1 cellular context compared by ENCODE assay signal in genomic region chr2:16031055-16031847, GRCh38.
TF ChIP-seq lines count a peak whose summit lies in the region.

No MANE protein-coding gene starts in this region.

TF ChIP-seq in HepG2, 621 proteins besides CTCF, POLR2A, EP300 and RAD21 (continued from another document):
- TF ChIP-seq ZNF512B (CRISPR knock-in tag; IDR thresholded peaks at IDR 0.05; ENCODE audit: borderline replicate concordance) (no peak), ZNF501 (CRISPR knock-in tag; IDR thresholded peaks at IDR 0.05) (no peak), SIX1 (CRISPR knock-in tag; IDR thresholded peaks at IDR 0.05; ENCODE audit: borderline replicate concordance) (no peak)
